ENCODE assay signal across 10 cellular contexts in the genomic region with DNA sequence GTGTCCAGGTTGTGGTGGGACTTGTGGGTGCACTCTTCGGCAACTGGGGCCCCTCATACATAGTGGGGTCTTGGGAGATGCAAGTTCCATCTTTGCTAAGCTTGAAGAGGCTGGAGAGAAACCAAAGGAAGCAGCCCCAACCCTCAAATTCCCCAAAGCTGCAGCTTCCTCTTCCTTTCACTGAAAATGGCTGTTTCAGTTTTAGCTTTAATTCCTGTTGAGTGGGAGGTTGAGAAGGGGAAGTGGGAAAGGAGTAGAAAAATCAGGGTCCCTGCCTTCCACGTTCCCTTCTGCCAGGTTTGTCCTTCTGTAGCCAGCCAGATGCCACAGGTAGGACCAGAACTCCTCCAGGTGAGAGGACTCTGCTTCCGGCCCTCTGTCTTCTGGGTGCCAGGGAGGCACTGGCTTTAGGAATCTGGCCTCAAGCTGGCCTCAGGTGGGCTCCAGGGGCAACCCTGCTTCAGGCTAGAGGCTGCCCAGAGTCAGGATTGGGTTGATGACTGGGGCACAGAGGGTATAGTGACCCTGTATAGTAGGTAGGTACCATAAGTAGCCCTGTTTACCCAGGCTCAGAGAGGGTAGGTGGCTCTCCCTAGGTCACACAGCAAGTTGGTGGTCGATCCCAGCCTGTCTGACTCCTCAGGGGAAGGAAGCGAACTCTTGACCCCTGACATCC. TPM values are rescaled to one million over a fixed set of nuclear protein-coding genes. Genes with fewer than 3 reads are reported as not detected.
DNase-seq lines count a peak whose midpoint lies in the region; ATAC-seq, FAIRE-seq and TF ChIP-seq lines count a peak whose summit lies in the region.
"Had no signal": no experiment of that assay in that cellular context is flagged by ENCODE, and none has a peak within 500 bp of the region (broad histone marks: within the 10 kb centered on the region; RNA-seq: fewer than 3 reads in every experiment).

No MANE protein-coding gene starts in this region.

- H3K9me3 Mint-ChIP-seq in activated T-helper 1 cell treated with anti-CD3 and anti-CD28 coated beads, Interleukin-12 subunit alpha, Interleukin-12 subunit beta, Interleukin-2, Interleukin-4 antibody, amounts not matched to agents 30 ng/mL and 10 ng/mL and 1 ng/mL, durations not matched to agents 14 hours and 24 hours and 36 hours: no peaks in the 10 kb centered on the region

- no peaks in the 10 kb centered on the region for H4K20me1 ChIP-seq in endothelial cell of umbilical vein (replicated peaks; ENCODE audit: control insufficient read depth, extremely low read depth, insufficient read depth, low read length)

- H3K4me1 ChIP-seq in endothelial cell of umbilical vein (ENCODE audit: control insufficient read depth, extremely low read depth, insufficient read depth, low read length): peaks cover 17% of the 10 kb centered on the region
- H3K4me1 ChIP-seq in skeletal muscle tissue (ENCODE audit: control insufficient read depth in 3 of 3, insufficient read depth in 3 of 3, low read length in 3 of 3): peaks cover 23 to 31% (median 27%) of the 10 kb centered on the region in 3 donors

- H3K9me3 ChIP-seq in endothelial cell of umbilical vein (replicated peaks; ENCODE audit: control insufficient read depth, insufficient read depth, low read length): no peaks in the 10 kb centered on the region
- no peaks in the 10 kb centered on the region for H3K9me3 ChIP-seq in skeletal muscle tissue (ENCODE audit: control insufficient read depth in 3 of 3, low read length in 3 of 3)

- ATAC-seq in GM19452 (IDR thresholded peaks at IDR 0.05; ENCODE audit: unreplicated experiment) (peak; percentile 4), HG03354 (IDR thresholded peaks at IDR 0.05; ENCODE audit: poor library complexity, severe bottlenecking, unreplicated experiment) (no peak), GM19397 (IDR thresholded peaks at IDR 0.05; ENCODE audit: unreplicated experiment) (no peak)

- H3K9ac ChIP-seq in endothelial cell of umbilical vein (replicated peaks; ENCODE audit: extremely low read depth, insufficient read depth, low read length) (no peak overlapping the region), skeletal muscle tissue (ENCODE audit: low read depth in 1 of 3, low read length in 3 of 3) (peak overlapping the region in 1 of 3 donors; percentile 74)

- H3K36me3 ChIP-seq in endothelial cell of umbilical vein (ENCODE audit: control insufficient read depth in 2 of 2, extremely low read depth in 1 of 2, insufficient read depth in 2 of 2, low read length in 2 of 2) (no peaks in the 10 kb centered on the region), skeletal muscle tissue (ENCODE audit: control insufficient read depth in 3 of 3, insufficient read depth in 3 of 3, low read length in 3 of 3) (no peaks in the 10 kb centered on the region)

- H3K27me3 ChIP-seq in endothelial cell of umbilical vein (ENCODE audit: control insufficient read depth in 2 of 2, insufficient read depth in 2 of 2, low read length in 2 of 2) (no peaks in the 10 kb centered on the region), skeletal muscle tissue (ENCODE audit: control insufficient read depth in 3 of 3, insufficient read depth in 3 of 3, low read length in 3 of 3) (peaks cover 0 to 3% (median 0%) of the 10 kb centered on the region in 3 donors)

- no peaks in the 10 kb centered on the region for H3K9me1 ChIP-seq in endothelial cell of umbilical vein (replicated peaks; ENCODE audit: control insufficient read depth, extremely low read depth, insufficient read depth, low read length)

- intact Hi-C loops in endothelial cell of umbilical vein (cut with micrococcal nuclease): loop anchor here (2.0 kb wide), 1 partner anchor 566 kb away; no protein-coding TSS in a partner anchor
- intact Hi-C loops in activated T-helper 1 cell treated with anti-CD3 and anti-CD28 coated beads, Interleukin-12 subunit alpha, Interleukin-12 subunit beta, Interleukin-2, Interleukin-4 antibody, amounts not matched to agents 30 ng/mL and 10 ng/mL and 1 ng/mL, durations not matched to agents 14 hours and 24 hours and 36 hours (cut with micrococcal nuclease): loop anchor here (2.0 kb wide), 2 partner anchors 36 to 46 kb away; no protein-coding TSS in a partner anchor

- DNase-seq in NOMO-1 (lab: John Stamatoyannopoulos, UW; ENCODE audit: unreplicated experiment in 2 of 2): peak; percentile 60 to 71
- DNase-seq in endothelial cell of umbilical vein (ENCODE audit: low read depth, low spot score): no peak
- DNase-seq in GM10266 (ENCODE audit: extremely low spot score): no peak
- DNase-seq in activated T-helper 1 cell treated with anti-CD3 and anti-CD28 coated beads, Interleukin-12 subunit alpha, Interleukin-12 subunit beta, Interleukin-2, Interleukin-4 antibody, amounts not matched to agents 30 ng/mL and 10 ng/mL and 1 ng/mL, durations not matched to agents 14 hours and 24 hours and 36 hours (ENCODE audit: low spot score): no peak
- DNase-seq: NCI-H1048 had no signal

- no peak for FAIRE-seq in endothelial cell of umbilical vein (lab: Jason Lieb, UNC)

- peaks cover 4% of the 10 kb centered on the region for H3K27me3 Mint-ChIP-seq in activated T-helper 1 cell treated with anti-CD3 and anti-CD28 coated beads, Interleukin-12 subunit alpha, Interleukin-12 subunit beta, Interleukin-2, Interleukin-4 antibody, amounts not matched to agents 30 ng/mL and 10 ng/mL and 1 ng/mL, durations not matched to agents 14 hours and 24 hours and 36 hours (ENCODE audit: insufficient read depth)

- no peak overlapping the region for H3K27ac Mint-ChIP-seq in activated T-helper 1 cell treated with anti-CD3 and anti-CD28 coated beads, Interleukin-12 subunit alpha, Interleukin-12 subunit beta, Interleukin-2, Interleukin-4 antibody, amounts not matched to agents 30 ng/mL and 10 ng/mL and 1 ng/mL, durations not matched to agents 14 hours and 24 hours and 36 hours

- H3K4me1 Mint-ChIP-seq in activated T-helper 1 cell treated with anti-CD3 and anti-CD28 coated beads, Interleukin-12 subunit alpha, Interleukin-12 subunit beta, Interleukin-2, Interleukin-4 antibody, amounts not matched to agents 30 ng/mL and 10 ng/mL and 1 ng/mL, durations not matched to agents 14 hours and 24 hours and 36 hours (ENCODE audit: low read depth): peaks cover 29% of the 10 kb centered on the region

- no TSS peak for BruUV-seq in endothelial cell of umbilical vein (replicated peaks; lab: Mats Ljungman, UMichigan)

- peak overlapping the region; percentile 71 for H3K27ac ChIP-seq in endothelial cell of umbilical vein (ENCODE audit: insufficient read depth, low read depth, low read length)
- peak overlapping the region; percentile 61 for H3K27ac ChIP-seq in skeletal muscle tissue (ENCODE audit: low read depth, low read length)

- POLR2A ChIA-PET in endothelial cell of umbilical vein (lab: Charles Lee): interaction anchor here (0.9 to 1.1 kb wide), 2 partner anchors 103 to 111 kb away, joined by 3 to 4 read pairs; no protein-coding TSS in a partner anchor

- no peak overlapping the region for H3K4me3 Mint-ChIP-seq in activated T-helper 1 cell treated with anti-CD3 and anti-CD28 coated beads, Interleukin-12 subunit alpha, Interleukin-12 subunit beta, Interleukin-2, Interleukin-4 antibody, amounts not matched to agents 30 ng/mL and 10 ng/mL and 1 ng/mL, durations not matched to agents 14 hours and 24 hours and 36 hours

- H3K4me3 ChIP-seq in endothelial cell of umbilical vein (replicated peaks in 1 of 3; ENCODE audit: insufficient read depth in 1 of 3, low read depth in 1 of 3, low read length in 3 of 3) (no peak overlapping the region), skeletal muscle tissue (ENCODE audit: low read length in 3 of 3) (no peak overlapping the region)

- H3K4me2 ChIP-seq in endothelial cell of umbilical vein (ENCODE audit: insufficient read depth, low read length): no peak overlapping the region

- H3K79me2 ChIP-seq in endothelial cell of umbilical vein (ENCODE audit: control insufficient read depth, insufficient read depth, low read length): no peaks in the 10 kb centered on the region

- CTCF ChIA-PET in endothelial cell of umbilical vein (lab: Charles Lee): interaction anchor here (0.6 to 7.5 kb wide), 39 partner anchors 9 to 604 kb away, joined by 3 to 110 read pairs (median 6); partner anchors contain the start of genes FCHSD2, P2RY6 and STARD10

- dilution Hi-C loops in endothelial cell of umbilical vein (cut with MboI; ENCODE audit: extremely low pct_ligation_motif_present, low sequenced_read_pairs): no loop called here

- no peaks in the 10 kb centered on the region for H3K36me3 Mint-ChIP-seq in activated T-helper 1 cell treated with anti-CD3 and anti-CD28 coated beads, Interleukin-12 subunit alpha, Interleukin-12 subunit beta, Interleukin-2, Interleukin-4 antibody, amounts not matched to agents 30 ng/mL and 10 ng/mL and 1 ng/mL, durations not matched to agents 14 hours and 24 hours and 36 hours (ENCODE audit: low read depth)

- TF ChIP-seq POLR2A in endothelial cell of umbilical vein (IDR thresholded peaks at IDR 0.05; ENCODE audit: low read depth, low read length): no peak

- TF ChIP-seq CTCF in endothelial cell of umbilical vein (IDR thresholded peaks at IDR 0.05; ENCODE audit: extremely low read depth in 1 of 2, insufficient read depth in 1 of 2, low read depth in 1 of 2, low read length in 2 of 2) (no peak), GM10266 (IDR thresholded peaks at IDR 0.05; ENCODE audit: control insufficient read depth, insufficient read depth, low read depth, missing control alignments) (no peak)

- H2AFZ ChIP-seq in endothelial cell of umbilical vein (ENCODE audit: low read depth, low read length): peak overlapping the region; percentile 46

RNA-seq across cellular contexts. Expression of gene P2RY6, which starts 16.2 kb away (rescaled TPM):
- total RNA-seq in endothelial cell of umbilical vein: 0.30 TPM in 1 of 2 replicates, not detected in the other
- polyA plus RNA-seq in endothelial cell of umbilical vein: 0.47 and 0.54 TPM in 2 replicates
- polyA plus RNA-seq in endothelial cell of umbilical vein (2011; cell fraction: cytosol; rRNA removed): 0.34 and 0.40 TPM in 2 replicates
- polyA plus RNA-seq in endothelial cell of umbilical vein (2011; cell fraction: nucleus; rRNA removed): 0.08 and 0.26 TPM in 2 replicates
- 0.27 and 0.31 TPM in 2 replicates for polyA plus RNA-seq in endothelial cell of umbilical vein (2012)
- 0.13 and 0.24 TPM in 2 replicates for polyA minus RNA-seq in endothelial cell of umbilical vein
- polyA minus RNA-seq in endothelial cell of umbilical vein (2011; cell fraction: cytosol; rRNA and poly(A)+ RNA removed): 3.1 TPM
- 0.63 TPM in 1 of 2 replicates, not detected in the other for polyA minus RNA-seq in endothelial cell of umbilical vein (2011; cell fraction: nucleus; rRNA and poly(A)+ RNA removed)
- 2.1 TPM for total RNA-seq in skeletal muscle tissue
- total RNA-seq in activated T-helper 1 cell treated with anti-CD3 and anti-CD28 coated beads, Interleukin-12 subunit alpha, Interleukin-12 subunit beta, Interleukin-2, Interleukin-4 antibody, amounts not matched to agents 30 ng/mL and 10 ng/mL and 1 ng/mL, durations not matched to agents 14 hours and 24 hours and 36 hours: not detected in 2 replicates
- total RNA-seq: T-helper 1 cell treated with Interleukin-12 subunit alpha and Interleukin-12 subunit beta and Interleukin-4 antibody, amounts not matched to agents 30 ng/mL and 1 ng/mL, for 36 hours had no signal

RNA-seq across cellular contexts. Expression of gene ARHGEF17, which starts 19.7 kb away (rescaled TPM):
- total RNA-seq in endothelial cell of umbilical vein: 80.6 and 89.9 TPM in 2 replicates
- 74.9 and 94.3 TPM in 2 replicates for polyA plus RNA-seq in endothelial cell of umbilical vein
- 26.1 and 38.1 TPM in 2 replicates for polyA plus RNA-seq in endothelial cell of umbilical vein (2011; cell fraction: cytosol; rRNA removed)
- 278 and 342 TPM in 2 replicates for polyA plus RNA-seq in endothelial cell of umbilical vein (2011; cell fraction: nucleus; rRNA removed)
- 32.1 and 52.1 TPM in 2 replicates for polyA plus RNA-seq in endothelial cell of umbilical vein (2012)
- 123 and 158 TPM in 2 replicates for polyA minus RNA-seq in endothelial cell of umbilical vein
- polyA minus RNA-seq in endothelial cell of umbilical vein (2011; cell fraction: cytosol; rRNA and poly(A)+ RNA removed): 22.0 TPM
- polyA minus RNA-seq in endothelial cell of umbilical vein (2011; cell fraction: nucleus; rRNA and poly(A)+ RNA removed): 126 and 169 TPM in 2 replicates
- total RNA-seq in skeletal muscle tissue: 19.3 TPM
- total RNA-seq in activated T-helper 1 cell treated with anti-CD3 and anti-CD28 coated beads, Interleukin-12 subunit alpha, Interleukin-12 subunit beta, Interleukin-2, Interleukin-4 antibody, amounts not matched to agents 30 ng/mL and 10 ng/mL and 1 ng/mL, durations not matched to agents 14 hours and 24 hours and 36 hours: 0.05 TPM in 1 of 2 replicates, not detected in the other
- total RNA-seq: T-helper 1 cell treated with Interleukin-12 subunit alpha and Interleukin-12 subunit beta and Interleukin-4 antibody, amounts not matched to agents 30 ng/mL and 1 ng/mL, for 36 hours had no signal

Comparison
In these comparisons a context has a peak if more than half of its experiments do, and no peak if none do; other contexts are left out.
1. DNase-seq: peak in NOMO-1 (2 of 2); none in endothelial cell of umbilical vein (single experiment), GM10266 (single experiment) and activated T-helper 1 cell treated with anti-CD3 and anti-CD28 coated beads, Interleukin-12 subunit alpha, Interleukin-12 subunit beta, Interleukin-2, Interleukin-4 antibody, amounts not matched to agents 30 ng/mL and 10 ng/mL and 1 ng/mL, durations not matched to agents 14 hours and 24 hours and 36 hours (single experiment).
2. RNA of gene ARHGEF17, which starts 19.7 kb away (total RNA-seq): 80.6 to 89.9 TPM in endothelial cell of umbilical vein and 19.3 TPM in skeletal muscle tissue (single experiment); 0.05 TPM in activated T-helper 1 cell treated with anti-CD3 and anti-CD28 coated beads, Interleukin-12 subunit alpha, Interleukin-12 subunit beta, Interleukin-2, Interleukin-4 antibody, amounts not matched to agents 30 ng/mL and 10 ng/mL and 1 ng/mL, durations not matched to agents 14 hours and 24 hours and 36 hours; every median in the first group is over 10 times any median in the second.